17 cellular contexts compared by ENCODE assay signal in genomic region chr4:151719935-151720334, GRCh38.
"Had no signal": no experiment of that assay in that cellular context is flagged by ENCODE, and none has a peak within 500 bp of the region (broad histone marks: within the 10 kb centered on the region; RNA-seq: fewer than 3 reads in every experiment).

No MANE protein-coding gene starts in this region.

- H3K27me3 ChIP-seq: body of pancreas had no signal

- H3K9me3 Mint-ChIP-seq: central memory CD8-positive, alpha-beta T cell; immature natural killer cell; nephron had no signal

- H3K4me3 Mint-ChIP-seq: activated naive CD8-positive, alpha-beta T cell; central memory CD8-positive, alpha-beta T cell; immature natural killer cell; nephron had no signal

- H3K27me3 Mint-ChIP-seq: activated naive CD8-positive, alpha-beta T cell; central memory CD8-positive, alpha-beta T cell had no signal

- H3K27ac Mint-ChIP-seq: activated naive CD8-positive, alpha-beta T cell; immature natural killer cell had no signal

- H3K9me3 ChIP-seq: body of pancreas had no signal

- DNase-seq: activated CD4-positive, alpha-beta T cell treated with anti-CD3 and anti-CD28 coated beads, Interleukin-2, amount 50 U/mL, for 1 hour; activated CD4-positive, CD25-positive, alpha-beta regulatory T cell treated with anti-CD3 and anti-CD28 coated beads, Interleukin-2, amount 50 U/mL, for 72 hours; body of pancreas; effector CD4-positive, alpha-beta T cell; immature natural killer cell; kidney glomerular epithelial cell; stimulated activated CD4-positive, alpha-beta T cell treated with anti-CD3 and anti-CD28 coated beads, Interleukin-12 subunit alpha, Interleukin-12 subunit beta, amount 100 ng/mL, for 4 hours; stimulated activated CD4-positive, alpha-beta T cell treated with anti-CD3 and anti-CD28 coated beads, Interleukin-1b, Interleukin-23, amount 100 ng/mL, for 48 hours; stimulated activated CD8-positive, alpha-beta memory T cell treated with anti-CD3 and anti-CD28 coated beads, Interleukin-4, amount 100 ng/mL, for 48 hours; stimulated activated naive CD4-positive, alpha-beta T cell; SW 1271; T-helper 2 cell had no signal

- H3K4me3 ChIP-seq: body of pancreas, coronary artery had no signal

- H3K27ac ChIP-seq: body of pancreas, coronary artery, VCaP had no signal

- ATAC-seq: body of pancreas had no signal

- H3K4me1 ChIP-seq: body of pancreas had no signal
